ENCODE assay signal across 9 cellular contexts in genomic region chr1:215082532-215083407, GRCh38. TPM values are rescaled to one million over a fixed set of nuclear protein-coding genes. Genes with fewer than 3 reads are reported as not detected.
DNase-seq lines count a peak whose midpoint lies in the region; ATAC-seq and TF ChIP-seq lines count a peak whose summit lies in the region.
"Had no signal": no experiment of that assay in that cellular context is flagged by ENCODE, and none has a peak within 500 bp of the region (broad histone marks: within the 10 kb centered on the region; RNA-seq: fewer than 3 reads in every experiment).

Gene KCNK2 (plus strand): TSS chr1:215082737. CDS start chr1:215083386, 649 bp downstream.

- H3K27ac ChIP-seq in HUES64 (ENCODE audit: low read depth, low read length) = no peak within 1 kb of the TSS
- H3K27ac ChIP-seq in naive thymus-derived CD4-positive, alpha-beta T cell (ENCODE audit: low read depth, low read length) = no peak within 1 kb of the TSS

- intact Hi-C loops in naive thymus-derived CD4-positive, alpha-beta T cell (cut with micrococcal nuclease) = no loop called here

- H3K9ac ChIP-seq in HUES64 (ENCODE audit: low read depth, low read length) = no peak within 1 kb of the TSS

- CTCF ChIA-PET in naive thymus-derived CD4-positive, alpha-beta T cell (lab: Charles Lee) = no interaction called here

- peak within 1 kb of the TSS in 8 of 10 donors; percentile 27 to 78 (median 42) for H3K4me3 Mint-ChIP-seq in naive thymus-derived CD4-positive, alpha-beta T cell
- H3K4me3 Mint-ChIP-seq: central memory CD8-positive, alpha-beta T cell had no signal

- POLR2A ChIA-PET in naive thymus-derived CD4-positive, alpha-beta T cell (lab: Charles Lee) = no interaction called here

- DNase-seq in BE2C (peak; percentile 10), choroid plexus epithelial cell (ENCODE audit: low read depth) (peak; percentile 8), mucosa of gallbladder (ENCODE audit: low spot score) (no peak), activated gamma-delta T cell treated with Interleukin-2 at 50 U/mL for 16 hours (no peak)
- no peak for DNase-seq in naive thymus-derived CD4-positive, alpha-beta T cell

- no peak within 1 kb of the TSS for H3K27ac Mint-ChIP-seq in naive thymus-derived CD4-positive, alpha-beta T cell

- H3K27me3 ChIP-seq in BE2C = peaks cover 66% of the 10 kb centered on the region
- peaks cover 98% of the 10 kb centered on the region for H3K27me3 ChIP-seq in HUES64 (ENCODE audit: insufficient read depth, low read length)
- H3K27me3 ChIP-seq in naive thymus-derived CD4-positive, alpha-beta T cell (ENCODE audit: control insufficient read depth in 2 of 2, insufficient read depth in 2 of 2, low read length in 2 of 2) = peaks cover 0 to 10% of the 10 kb centered on the region in 2 donors

- under 1% methylated on average over 83 of the region's 88 CpGs for WGBS in HUES64

- no peak for ATAC-seq in naive thymus-derived CD4-positive, alpha-beta T cell
- no peak for ATAC-seq in GM21447 (IDR thresholded peaks at IDR 0.05; ENCODE audit: unreplicated experiment)
- no peak for ATAC-seq in HG03045 (IDR thresholded peaks at IDR 0.05; ENCODE audit: unreplicated experiment)

- peaks cover 0 to 4% (median 0%) of the 10 kb centered on the region in 5 donors for H3K36me3 Mint-ChIP-seq in naive thymus-derived CD4-positive, alpha-beta T cell

- no peaks in the 10 kb centered on the region; the same call in 1 of the 2 replicates for H3K9me3 ChIP-seq in BE2C
- peaks cover 2% of the 10 kb centered on the region; the same call in 1 of the 2 replicates for H3K9me3 ChIP-seq in HUES64 (ENCODE audit: insufficient read depth, low read depth, low read length)
- H3K9me3 ChIP-seq in naive thymus-derived CD4-positive, alpha-beta T cell (ENCODE audit: control insufficient read depth in 2 of 3, low read length in 3 of 3) = no peaks in the 10 kb centered on the region

- peaks cover 0 to 1% (median 0%) of the 10 kb centered on the region in 11 donors for H3K9me3 Mint-ChIP-seq in naive thymus-derived CD4-positive, alpha-beta T cell

- TF ChIP-seq CTCF in BE2C (IDR thresholded peaks at IDR 0.05; ENCODE audit: low read depth, low read length) (no peak), choroid plexus epithelial cell (conservative IDR thresholded peaks at IDR 0.05; ENCODE audit: low read depth, low read length) (peak; percentile 7)

- H3K4me1 Mint-ChIP-seq in naive thymus-derived CD4-positive, alpha-beta T cell = peaks cover 0 to 17% (median 13%) of the 10 kb centered on the region in 7 donors
- H3K4me1 Mint-ChIP-seq: central memory CD8-positive, alpha-beta T cell had no signal

- no peak within 1 kb of the TSS for H3K4me3 ChIP-seq in BE2C (ENCODE audit: low read depth, low read length)
- peak within 1 kb of the TSS; percentile 70 for H3K4me3 ChIP-seq in HUES64 (ENCODE audit: low read length)
- H3K4me3 ChIP-seq in choroid plexus epithelial cell (ENCODE audit: low read depth, low read length) = peak within 1 kb of the TSS; percentile 66
- H3K4me3 ChIP-seq in naive thymus-derived CD4-positive, alpha-beta T cell (ENCODE audit: low read length) = no peak within 1 kb of the TSS

- H3K27me3 Mint-ChIP-seq in naive thymus-derived CD4-positive, alpha-beta T cell = peaks cover 59 to 72% (median 69%) of the 10 kb centered on the region in 5 donors

- H3K4me1 ChIP-seq in BE2C (no peaks in the 10 kb centered on the region), HUES64 (ENCODE audit: insufficient read depth, low read length) (0 out of 2 replicates have a peak, but pooled peaks cover 5% of the 10 kb centered on the region)
- H3K4me1 ChIP-seq in naive thymus-derived CD4-positive, alpha-beta T cell (ENCODE audit: control insufficient read depth in 2 of 2, insufficient read depth in 2 of 2, low read length in 2 of 2) = no peaks in the 10 kb centered on the region

- H3K36me3 ChIP-seq in BE2C = no peaks in the 10 kb centered on the region
- H3K36me3 ChIP-seq in HUES64 (ENCODE audit: insufficient read depth, low read length) = no peaks in the 10 kb centered on the region
- H3K36me3 ChIP-seq in naive thymus-derived CD4-positive, alpha-beta T cell (ENCODE audit: control insufficient read depth in 2 of 3, insufficient read depth in 3 of 3, low read length in 3 of 3) = no peaks in the 10 kb centered on the region

RNA-seq across cellular contexts. Expression of gene KCNK2, which starts in this region (rescaled TPM):
- 0.54 TPM for polyA plus RNA-seq in BE2C (2012; ENCODE audit: insufficient read depth, insufficient read length, low read depth)
- 1.00 TPM for polyA plus RNA-seq in HUES64 (2013, experiment 1 of 2)
- 0.95 TPM for polyA plus RNA-seq in HUES64 (2013, experiment 2 of 2)
- total RNA-seq in naive thymus-derived CD4-positive, alpha-beta T cell = not detected
- not detected for polyA plus RNA-seq in naive thymus-derived CD4-positive, alpha-beta T cell
- 0.43 TPM for total RNA-seq in mucosa of gallbladder

Comparison
In these comparisons a context has a peak if more than half of its experiments do, and no peak if none do; other contexts are left out.
1. DNase-seq: peak in BE2C (single experiment) and choroid plexus epithelial cell (single experiment); none in naive thymus-derived CD4-positive, alpha-beta T cell (0 of 9), mucosa of gallbladder (single experiment) and activated gamma-delta T cell treated with Interleukin-2 at 50 U/mL for 16 hours (single experiment).
2. H3K4me3 ChIP-seq: peak in HUES64 (single experiment) and choroid plexus epithelial cell (single experiment); none in BE2C (single experiment) and naive thymus-derived CD4-positive, alpha-beta T cell (single experiment).